In the genomic region with DNA sequence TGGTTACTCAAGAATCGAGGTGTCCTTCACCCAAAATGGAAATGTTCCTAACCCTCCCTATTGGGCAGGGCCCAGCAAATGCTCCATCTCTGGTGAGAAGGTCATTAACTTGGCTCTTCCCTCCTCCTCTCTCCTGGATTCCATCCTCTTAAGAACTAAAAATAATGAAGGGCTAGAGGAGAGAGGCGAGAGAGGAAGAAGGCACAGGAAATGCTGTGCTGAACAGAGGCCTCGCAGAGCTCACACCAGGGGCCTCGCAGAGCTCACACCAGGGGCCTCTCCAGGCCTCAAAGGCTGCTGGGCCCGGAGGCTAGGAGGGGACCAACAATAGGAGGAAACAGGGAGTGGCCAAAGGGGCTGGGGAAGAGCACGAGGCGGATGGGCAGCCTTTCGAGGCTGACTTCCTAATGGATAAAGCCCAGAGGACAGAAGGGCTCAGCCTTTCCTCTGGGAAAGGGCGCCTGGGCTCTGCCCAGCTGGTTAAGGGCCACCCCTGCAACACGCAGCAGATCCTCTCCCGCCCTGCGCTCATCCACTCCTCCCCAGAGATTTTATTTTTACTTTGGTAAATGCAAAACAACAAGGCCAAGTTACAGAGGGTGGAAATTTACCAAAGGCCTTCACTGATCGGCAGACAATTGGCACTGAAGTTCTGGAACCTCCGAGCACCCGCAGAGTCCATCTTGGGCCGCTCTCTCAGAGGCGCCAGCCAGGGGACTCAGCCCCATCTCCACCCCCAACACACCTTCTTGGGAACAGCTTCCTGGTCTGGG, we compare ENCODE assay signal across 10 cellular contexts.
DNase-seq lines count a peak whose midpoint lies in the region; FAIRE-seq and TF ChIP-seq lines count a peak whose summit lies in the region.
"Had no signal": no experiment of that assay in that cellular context is flagged by ENCODE, and none has a peak within 500 bp of the region (broad histone marks: within the 10 kb centered on the region; RNA-seq: fewer than 3 reads in every experiment).

No MANE protein-coding gene starts in this region.

- no peaks in the 10 kb centered on the region for H3K36me3 ChIP-seq in Peyer's patch
- H3K36me3 ChIP-seq in fibroblast of lung (ENCODE audit: control insufficient read depth, insufficient read depth, low read length): peaks cover 2% of the 10 kb centered on the region

- TF ChIP-seq POLR2A in GM12891 (IDR thresholded peaks at IDR 0.05; ENCODE audit: low read depth, low read length): no peak
- no peak for TF ChIP-seq POLR2A in Peyer's patch (IDR thresholded peaks at IDR 0.05)

- peaks cover 8 to 87% (median 56%) of the 10 kb centered on the region in 4 donors for H3K4me1 ChIP-seq in Peyer's patch
- peaks cover 51% of the 10 kb centered on the region for H3K4me1 ChIP-seq in fibroblast of lung (ENCODE audit: control insufficient read depth, extremely low read depth, insufficient read depth, low read length)

- no peak overlapping the region for H2AFZ ChIP-seq in fibroblast of lung (ENCODE audit: low read length)

- peak overlapping the region; percentile 27 for H3K9ac ChIP-seq in fibroblast of lung (ENCODE audit: insufficient read depth, low read length)

- TF ChIP-seq CTCF in Peyer's patch (IDR thresholded peaks at IDR 0.05) (no peak), fibroblast of lung (conservative IDR thresholded peaks at IDR 0.05 in 1 of 2, IDR thresholded peaks at IDR 0.05 in 1 of 2; ENCODE audit: low read depth in 1 of 2, low read length in 2 of 2) (no peak)

- H3K9me3 ChIP-seq in Peyer's patch (no peaks in the 10 kb centered on the region), fibroblast of lung (ENCODE audit: control insufficient read depth, insufficient read depth, low read depth, low read length) (no peaks in the 10 kb centered on the region)

- H3K27ac ChIP-seq in Peyer's patch (peak overlapping the region in 3 of 4 donors; percentile 66 to 84 (median 82)), fibroblast of lung (ENCODE audit: insufficient read depth, low read length) (peak overlapping the region; percentile 97)

- DNase-seq in GM12891 (ENCODE audit: insufficient read length, low spot score) (no peak), Peyer's patch (no peak), fibroblast of lung (ENCODE audit: low read depth in 2 of 2) (no peak), pons (ENCODE audit: low spot score) (peak; percentile 51), NCI-H1930 (lab: John Stamatoyannopoulos, UW) (no peak), NCI-H2029 treated with DMSO at 0.1 percent for 48 hours (lab: John Stamatoyannopoulos, UW) (no peak), GOT3 (lab: John Stamatoyannopoulos, UW) (no peak), T1000 (lab: John Stamatoyannopoulos, UW) (no peak)
- DNase-seq: NCI-H1436 treated with DMSO at 0.1 percent for 48 hours had no signal

- H3K4me2 ChIP-seq in fibroblast of lung (ENCODE audit: extremely low read depth, insufficient read depth, low read length): no peak overlapping the region

- H3K27me3 ChIP-seq in Peyer's patch (no peaks in the 10 kb centered on the region), fibroblast of lung (ENCODE audit: control insufficient read depth, insufficient read depth, low read length) (no peaks in the 10 kb centered on the region)

- peak; percentile 16 for FAIRE-seq in GM12891 (lab: Jason Lieb, UNC)
- FAIRE-seq: colon had no signal

- no peaks in the 10 kb centered on the region for H3K79me2 ChIP-seq in fibroblast of lung (ENCODE audit: control insufficient read depth, insufficient read depth, low read length)

- no peak overlapping the region for H3K4me3 ChIP-seq in Peyer's patch
- no peak overlapping the region for H3K4me3 ChIP-seq in fibroblast of lung (replicated peaks in 1 of 4; ENCODE audit: control extremely low read depth in 1 of 4, insufficient read depth in 1 of 4, low read depth in 3 of 4, low read length in 4 of 4)

- no peaks in the 10 kb centered on the region for H4K20me1 ChIP-seq in fibroblast of lung (ENCODE audit: control insufficient read depth, extremely low read depth, insufficient read depth, low read length)

TF ChIP-seq in GM12891, 5 proteins besides CTCF, POLR2A, EP300 and RAD21:
- no peak for TF ChIP-seq PAX5 (IDR thresholded peaks at IDR 0.05; ENCODE audit: insufficient read depth, low read length, severe bottlenecking)
- no peak for TF ChIP-seq SPI1 (IDR thresholded peaks at IDR 0.05; ENCODE audit: low read depth, low read length)
- TF ChIP-seq POLR2AphosphoS5 (IDR thresholded peaks at IDR 0.05; ENCODE audit: low read depth, low read length): no peak
- no peak for TF ChIP-seq POU2F2 (IDR thresholded peaks at IDR 0.05; ENCODE audit: low read depth, low read length)
- no peak for TF ChIP-seq TAF1 (IDR thresholded peaks at IDR 0.05; ENCODE audit: low read depth, low read length)
